ENCODE assay signal across 23 cellular contexts in genomic region chr1:234914606-234915290, GRCh38.
DNase-seq lines count a peak whose midpoint lies in the region; ATAC-seq and TF ChIP-seq lines count a peak whose summit lies in the region.
"Had no signal": no experiment of that assay in that cellular context is flagged by ENCODE, and none has a peak within 500 bp of the region (broad histone marks: within the 10 kb centered on the region; RNA-seq: fewer than 3 reads in every experiment).

No MANE protein-coding gene starts in this region.

- no peak overlapping the region for H3K4me3 ChIP-seq in HEK293 (ENCODE audit: low read depth, low read length)
- no peak overlapping the region for H3K4me3 ChIP-seq in esophagus muscularis mucosa
- H3K4me3 ChIP-seq in sigmoid colon: no peak overlapping the region
- H3K4me3 ChIP-seq: left lung, psoas muscle, SJCRH30 had no signal

- H3K27ac ChIP-seq in HEK293 (ENCODE audit: extremely low read depth, low read depth, low read length) (no peak overlapping the region), esophagus muscularis mucosa (replicated peaks in 1 of 4) (peak overlapping the region in 3 of 4 donors; percentile 74 to 85 (median 81)), sigmoid colon (peak overlapping the region in 1 of 4 donors; percentile 76)
- H3K27ac ChIP-seq: 22Rv1, left lung, SJCRH30 had no signal

- H3K4me1 ChIP-seq in HEK293 (ENCODE audit: control insufficient read depth, insufficient read depth, low read length) (peaks cover 11% of the 10 kb centered on the region; the same call in 1 of the 2 replicates), esophagus muscularis mucosa (peaks cover 68 to 72% (median 69%) of the 10 kb centered on the region in 4 donors), sigmoid colon (peaks cover 0 to 55% (median 48%) of the 10 kb centered on the region in 4 donors)
- H3K4me1 ChIP-seq: SJCRH30 had no signal

- CTCF ChIA-PET in HEK293 (lab: Yijun Ruan, JAX): interaction anchor here (0.6 kb wide), 2 partner anchors 25 to 263 kb away, joined by 3 read pairs; no protein-coding TSS in a partner anchor

- POLR2A ChIA-PET in HEK293 (lab: Yijun Ruan, JAX): no interaction called here

- no peaks in the 10 kb centered on the region for H3K27me3 ChIP-seq in esophagus muscularis mucosa
- H3K27me3 ChIP-seq in sigmoid colon: no peaks in the 10 kb centered on the region
- H3K27me3 ChIP-seq: left lung, SJCRH30 had no signal

- intact Hi-C loops in esophagus muscularis mucosa (cut with DNase I) (loop anchor here (5.0 to 10.0 kb wide), 3 partner anchors 48 to 302 kb away; partner anchors contain the start of gene IRF2BP2), sigmoid colon (cut with DNase I) (loop anchor here (2.0 to 10.0 kb wide), 6 partner anchors 58 to 302 kb away; partner anchors contain the start of gene IRF2BP2)

- ATAC-seq in activated CD4-positive, CD25-positive, alpha-beta regulatory T cell treated with anti-CD3 and anti-CD28 coated beads, Interleukin-2, amount 50 U/mL, for 24 hours: no peak
- ATAC-seq in GM21515 (IDR thresholded peaks at IDR 0.05; ENCODE audit: unreplicated experiment): no peak
- ATAC-seq: CD8-positive, alpha-beta T cell; left lung; psoas muscle; stimulated activated naive B cell treated with anti-CD40 and anti-IgM and Interleukin-4, amounts not matched to agents 10 μg/mL and 1 μg/mL and 100 μg/mL, for 72 hours had no signal

- TF ChIP-seq CTCF in HEK293 (tag by site-specific recombination; IDR thresholded peaks at IDR 0.05): no peak
- TF ChIP-seq CTCF in esophagus muscularis mucosa (IDR thresholded peaks at IDR 0.05): no peak
- TF ChIP-seq CTCF in sigmoid colon (IDR thresholded peaks at IDR 0.05): no peak

- H3K9me3 ChIP-seq in HEK293 (ENCODE audit: control insufficient read depth, insufficient read depth, low read depth, low read length): no peaks in the 10 kb centered on the region
- no peaks in the 10 kb centered on the region for H3K9me3 ChIP-seq in esophagus muscularis mucosa
- no peaks in the 10 kb centered on the region for H3K9me3 ChIP-seq in sigmoid colon
- H3K9me3 ChIP-seq: left lung, psoas muscle, SJCRH30 had no signal

- peak; percentile 23 for DNase-seq in activated CD4-positive, CD25-positive, alpha-beta regulatory T cell treated with anti-CD3 and anti-CD28 coated beads, Interleukin-2, amount 50 U/mL, for 72 hours
- DNase-seq in esophagus muscularis mucosa (ENCODE audit: extremely low spot score) (no peak), sigmoid colon (peak; percentile 59), AG20443 (ENCODE audit: low spot score) (no peak), NCI-H2081 treated with DMSO at 0.1 percent for 48 hours (lab: John Stamatoyannopoulos, UW) (no peak)
- DNase-seq: activated CD4-positive, alpha-beta T cell treated with anti-CD3 and anti-CD28 coated beads, Interleukin-2, amount 10 ng/mL, durations not matched to agents 7 days and 5 days; activated naive CD4-positive, alpha-beta T cell treated with Interleukin-2 at 50 U/mL for 16 hours; activated T-cell treated with anti-CD3 and anti-CD28 coated beads, Interleukin-2, amount 50 U/mL, for 1 hour; CD8-positive, alpha-beta T cell; EL; GOT3; left lung; NCI-H1092 treated with DMSO at 0.1 percent for 48 hours; NCI-H1694 treated with DMSO at 0.1 percent for 48 hours; NCI-H82; psoas muscle; SJCRH30; stimulated activated naive B cell treated with anti-CD40 and anti-IgM and Interleukin-4, amounts not matched to agents 10 μg/mL and 1 μg/mL and 100 μg/mL, for 72 hours; SW 1271 had no signal

- 96% methylated on average over 10 of the region's 12 CpGs for WGBS in esophagus muscularis mucosa
- WGBS in sigmoid colon, 2 donors: 97 to 98% methylated on average over 12 of the region's 12 CpGs

- TF ChIP-seq POLR2A in esophagus muscularis mucosa (IDR thresholded peaks at IDR 0.05; ENCODE audit: low read depth) (no peak), sigmoid colon (IDR thresholded peaks at IDR 0.05) (no peak)

- no peak for TF ChIP-seq EP300 in esophagus muscularis mucosa (IDR thresholded peaks at IDR 0.05)
- no peak for TF ChIP-seq EP300 in sigmoid colon (IDR thresholded peaks at IDR 0.05)

- no peaks in the 10 kb centered on the region for H3K36me3 ChIP-seq in HEK293 (ENCODE audit: control insufficient read depth in 2 of 2, insufficient read depth in 1 of 2, low read length in 2 of 2)
- no peaks in the 10 kb centered on the region for H3K36me3 ChIP-seq in esophagus muscularis mucosa
- no peaks in the 10 kb centered on the region for H3K36me3 ChIP-seq in sigmoid colon
- H3K36me3 ChIP-seq: left lung, SJCRH30 had no signal

TF ChIP-seq in HEK293, 187 proteins besides CTCF, POLR2A, EP300 and RAD21:
- TF ChIP-seq ZNF549 (tag by site-specific recombination; IDR thresholded peaks at IDR 0.05): peak; percentile 60; the same call in 1 of the 2 replicates
- no peak for TF ChIP-seq ZNF302 (tag by site-specific recombination; IDR thresholded peaks at IDR 0.05; ENCODE audit: low read depth)
- no peak for TF ChIP-seq ZNF266 (tag by site-specific recombination; IDR thresholded peaks at IDR 0.05; ENCODE audit: low read depth)
- no peak for TF ChIP-seq YY1 (tag by site-specific recombination; IDR thresholded peaks at IDR 0.05)
- no peak for TF ChIP-seq OVOL3 (tag by site-specific recombination; IDR thresholded peaks at IDR 0.05)
- TF ChIP-seq ZNF433 (tag by site-specific recombination; IDR thresholded peaks at IDR 0.05; ENCODE audit: low read depth): 0 out of 2 replicates have a peak, but pooled peaks have one; percentile 6
- TF ChIP-seq ZNF24 (tag by site-specific recombination; IDR thresholded peaks at IDR 0.05): no peak
- no peak for TF ChIP-seq ZNF488 (tag by site-specific recombination; IDR thresholded peaks at IDR 0.05)
- no peak for TF ChIP-seq MYNN (tag by site-specific recombination; IDR thresholded peaks at IDR 0.05; ENCODE audit: borderline replicate concordance)
- no peak for TF ChIP-seq ZNF548 (tag by site-specific recombination; IDR thresholded peaks at IDR 0.05)
- no peak for TF ChIP-seq ZNF555 (tag by site-specific recombination; conservative IDR thresholded peaks at IDR 0.05)
TF ChIP-seq in HEK293: peak in this region for 2.

Comparison
In these comparisons a context has a peak if more than half of its experiments do, and no peak if none do; other contexts are left out.
1. DNase-seq: peak in activated CD4-positive, CD25-positive, alpha-beta regulatory T cell treated with anti-CD3 and anti-CD28 coated beads, Interleukin-2, amount 50 U/mL, for 72 hours (single experiment) and sigmoid colon (single experiment); none in esophagus muscularis mucosa (single experiment), AG20443 (single experiment) and NCI-H2081 treated with DMSO at 0.1 percent for 48 hours (single experiment).